In the genomic region with DNA sequence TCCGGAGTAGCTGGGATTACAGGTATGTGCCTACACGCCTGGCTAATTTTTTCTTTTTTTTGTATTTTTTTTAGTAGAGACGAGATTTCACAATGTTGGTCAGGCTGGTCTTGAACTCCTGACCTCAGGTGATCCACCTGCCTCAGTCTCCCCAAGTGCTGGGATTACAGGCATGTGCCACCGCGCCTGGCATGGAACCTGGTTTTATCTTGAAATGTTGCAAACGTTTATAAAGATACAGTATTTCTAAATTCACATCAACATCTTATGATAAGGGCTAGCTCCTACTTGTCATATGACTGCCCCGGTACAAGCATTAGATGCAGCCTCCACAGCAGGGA, we compare ENCODE assay signal across 8 cellular contexts. TPM values are rescaled to one million over a fixed set of nuclear protein-coding genes. Genes with fewer than 3 reads are reported as not detected.
DNase-seq lines count a peak whose midpoint lies in the region; ATAC-seq and TF ChIP-seq lines count a peak whose summit lies in the region.

No MANE protein-coding gene starts in this region.

- H3K4me1 ChIP-seq in adrenal gland (replicated peaks in 1 of 2) (peaks cover 10 to 29% of the 10 kb centered on the region in 2 donors), liver (ENCODE audit: control insufficient read depth in 4 of 4, insufficient read depth in 4 of 4, low read length in 3 of 4) (peaks cover 0 to 12% (median 8%) of the 10 kb centered on the region in 4 donors), thyroid gland (peaks cover 15 to 23% of the 10 kb centered on the region in 2 donors)

- H3K36me3 Mint-ChIP-seq in activated T-cell treated with anti-CD3 and anti-CD28 coated beads, Interleukin-2, amount 50 U/mL, for 24 hours (ENCODE audit: low read depth): peaks cover 30% of the 10 kb centered on the region

- H3K27ac ChIP-seq in adrenal gland (peak overlapping the region; percentile 94 to 100 (median 99)), liver (ENCODE audit: low read depth in 1 of 2, low read length in 2 of 2) (peak overlapping the region; percentile 80 to 98), thyroid gland (peak overlapping the region; percentile 94 to 98 (median 98))

- no peak for TF ChIP-seq RAD21 in liver (IDR thresholded peaks at IDR 0.05)

- H3K9me3 ChIP-seq in adrenal gland (replicated peaks in 1 of 3) (no peaks in the 10 kb centered on the region), liver (ENCODE audit: control insufficient read depth in 4 of 4, low read length in 3 of 4) (no peaks in the 10 kb centered on the region), thyroid gland (no peaks in the 10 kb centered on the region)

- TF ChIP-seq POLR2A in adrenal gland (IDR thresholded peaks at IDR 0.05) (no peak), thyroid gland (IDR thresholded peaks at IDR 0.05) (no peak)

- DNase-seq in activated T-cell treated with anti-CD3 and anti-CD28 coated beads, Interleukin-2, amount 50 U/mL, for 24 hours: no peak
- DNase-seq in activated T-cell treated with anti-CD3 and anti-CD28 coated beads, Interleukin-2, amount 50 U/mL, for 48 hours: no peak
- DNase-seq in adrenal gland: no peak
- no peak for DNase-seq in thyroid gland
- DNase-seq in DMS53 (lab: John Stamatoyannopoulos, UW): no peak

- H3K4me3 Mint-ChIP-seq in activated T-cell treated with anti-CD3 and anti-CD28 coated beads, Interleukin-2, amount 50 U/mL, for 24 hours: peak overlapping the region; percentile 98

- peak overlapping the region; percentile 76 to 92 for H3K9ac ChIP-seq in liver (ENCODE audit: low read depth in 1 of 2, low read length in 2 of 2)

- ATAC-seq in GM21825 (IDR thresholded peaks at IDR 0.05; ENCODE audit: unreplicated experiment) (no peak), GM19397 (IDR thresholded peaks at IDR 0.05; ENCODE audit: unreplicated experiment) (no peak)

- H3K4me1 Mint-ChIP-seq in activated T-cell treated with anti-CD3 and anti-CD28 coated beads, Interleukin-2, amount 50 U/mL, for 24 hours (ENCODE audit: low read depth): peaks cover 20% of the 10 kb centered on the region

- intact Hi-C loops in adrenal gland (cut with DNase I) (no loop called here), thyroid gland (cut with DNase I) (no loop called here)

- peak overlapping the region; percentile 98 for H3K27ac Mint-ChIP-seq in activated T-cell treated with anti-CD3 and anti-CD28 coated beads, Interleukin-2, amount 50 U/mL, for 24 hours

- H3K4me3 ChIP-seq in adrenal gland: peak overlapping the region in 2 of 4 donors; percentile 59 to 89
- peak overlapping the region in 2 of 3 donors; percentile 91 to 93 for H3K4me3 ChIP-seq in liver (ENCODE audit: low read depth in 1 of 3, low read length in 3 of 3)
- H3K4me3 ChIP-seq in thyroid gland (replicated peaks in 1 of 3): peak overlapping the region in 2 of 3 donors; percentile 62 to 92

- WGBS in adrenal gland, 4 donors: 32 to 39% (median 36%) methylated on average over 7 of the region's 7 CpGs
- WGBS in liver: 36% methylated on average over 7 of the region's 7 CpGs
- 47 to 48% methylated on average over 7 of the region's 7 CpGs for WGBS in thyroid gland, 2 donors

- H3K9me3 Mint-ChIP-seq in activated T-cell treated with anti-CD3 and anti-CD28 coated beads, Interleukin-2, amount 50 U/mL, for 24 hours: no peaks in the 10 kb centered on the region

- H3K27me3 ChIP-seq in adrenal gland (no peaks in the 10 kb centered on the region), liver (ENCODE audit: control insufficient read depth in 4 of 4, insufficient read depth in 4 of 4, low read length in 3 of 4) (no peaks in the 10 kb centered on the region), thyroid gland (no peaks in the 10 kb centered on the region)

- H3K36me3 ChIP-seq in adrenal gland (replicated peaks in 1 of 2) (no peaks in the 10 kb centered on the region), liver (ENCODE audit: control insufficient read depth in 4 of 4, insufficient read depth in 3 of 4, low read depth in 1 of 4, low read length in 3 of 4) (no peaks in the 10 kb centered on the region), thyroid gland (no peaks in the 10 kb centered on the region)

- TF ChIP-seq CTCF in adrenal gland (IDR thresholded peaks at IDR 0.05): no peak
- no peak for TF ChIP-seq CTCF in liver (IDR thresholded peaks at IDR 0.05; ENCODE audit: low read depth, low read length, missing input control)
- no peak for TF ChIP-seq CTCF in thyroid gland (IDR thresholded peaks at IDR 0.05)

- no peaks in the 10 kb centered on the region for H3K27me3 Mint-ChIP-seq in activated T-cell treated with anti-CD3 and anti-CD28 coated beads, Interleukin-2, amount 50 U/mL, for 24 hours

TF ChIP-seq in liver, 16 proteins besides CTCF, POLR2A, EP300 and RAD21:
- TF ChIP-seq HNF4A (conservative IDR thresholded peaks at IDR 0.05) (no peak), ZBTB33 (IDR thresholded peaks at IDR 0.05) (no peak), TAF1 (conservative IDR thresholded peaks at IDR 0.05) (no peak), RXRA (IDR thresholded peaks at IDR 0.05) (no peak), HNF4G (IDR thresholded peaks at IDR 0.05) (no peak), ATF3 (IDR thresholded peaks at IDR 0.05) (no peak), SP1 (IDR thresholded peaks at IDR 0.05) (no peak), GABPA (IDR thresholded peaks at IDR 0.05 in 1 of 2, conservative IDR thresholded peaks at IDR 0.05 in 1 of 2) (no peak), YY1 (IDR thresholded peaks at IDR 0.05) (no peak), FOXA1 (IDR thresholded peaks at IDR 0.05) (no peak), JUND (IDR thresholded peaks at IDR 0.05) (no peak), EGR1 (IDR thresholded peaks at IDR 0.05; ENCODE audit: low read depth in 2 of 2) (no peak), MAX (IDR thresholded peaks at IDR 0.05) (no peak), REST (IDR thresholded peaks at IDR 0.05) (no peak), NR2F2 (IDR thresholded peaks at IDR 0.05) (no peak), FOXA2 (IDR thresholded peaks at IDR 0.05) (no peak)
TF ChIP-seq in liver: peak in this region for 0.

RNA-seq across cellular contexts. Expression of gene IST1, which starts 1.5 kb away (rescaled TPM):
- 100 to 1,000 TPM; 138 to 213 (median 195) TPM for total RNA-seq in adrenal gland
- polyA plus RNA-seq in adrenal gland: 100 to 1,000 TPM; 125 to 188 (median 146) TPM
- total RNA-seq in liver: 10 to 100 TPM; 65.4 to 95.3 TPM
- polyA plus RNA-seq in liver: 10 to 100 TPM; 33.8 to 41.7 TPM
- 100 to 1,000 TPM; 215 to 253 (median 223) TPM for total RNA-seq in thyroid gland

RNA-seq across cellular contexts. Expression of gene ZNF821, which starts 9.9 kb away (rescaled TPM):
- 1 to 10 TPM; 5.9 to 9.4 (median 6.6) TPM for total RNA-seq in adrenal gland
- polyA plus RNA-seq in adrenal gland: 10 to 100 TPM in 1 of 3 donors, 1 to 10 TPM in 2; 4.6 to 13.1 (median 7.7) TPM
- total RNA-seq in liver: 1 to 10 TPM; 1.9 to 2.1 TPM
- polyA plus RNA-seq in liver: 1 to 10 TPM; 1.0 to 3.0 TPM
- 10 to 100 TPM in 3 of 4 donors, 1 to 10 TPM in 1; 7.9 to 17.8 (median 11.6) TPM for total RNA-seq in thyroid gland

RNA-seq across cellular contexts. Expression of gene ATXN1L, which starts 48.1 kb away (rescaled TPM):
- 10 to 100 TPM; 14.9 to 27.1 (median 21.3) TPM for total RNA-seq in adrenal gland
- 10 to 100 TPM in 1 of 3 donors, 1 to 10 TPM in 2; 4.9 to 14.5 (median 6.7) TPM for polyA plus RNA-seq in adrenal gland
- 10 to 100 TPM; 10.7 to 15.0 TPM for total RNA-seq in liver
- 1 to 10 TPM; 5.7 to 6.3 TPM for polyA plus RNA-seq in liver
- total RNA-seq in thyroid gland: 10 to 100 TPM; 23.2 to 39.4 (median 27.1) TPM
